ENCODE assay signal across 1 cellular context in the genomic region with DNA sequence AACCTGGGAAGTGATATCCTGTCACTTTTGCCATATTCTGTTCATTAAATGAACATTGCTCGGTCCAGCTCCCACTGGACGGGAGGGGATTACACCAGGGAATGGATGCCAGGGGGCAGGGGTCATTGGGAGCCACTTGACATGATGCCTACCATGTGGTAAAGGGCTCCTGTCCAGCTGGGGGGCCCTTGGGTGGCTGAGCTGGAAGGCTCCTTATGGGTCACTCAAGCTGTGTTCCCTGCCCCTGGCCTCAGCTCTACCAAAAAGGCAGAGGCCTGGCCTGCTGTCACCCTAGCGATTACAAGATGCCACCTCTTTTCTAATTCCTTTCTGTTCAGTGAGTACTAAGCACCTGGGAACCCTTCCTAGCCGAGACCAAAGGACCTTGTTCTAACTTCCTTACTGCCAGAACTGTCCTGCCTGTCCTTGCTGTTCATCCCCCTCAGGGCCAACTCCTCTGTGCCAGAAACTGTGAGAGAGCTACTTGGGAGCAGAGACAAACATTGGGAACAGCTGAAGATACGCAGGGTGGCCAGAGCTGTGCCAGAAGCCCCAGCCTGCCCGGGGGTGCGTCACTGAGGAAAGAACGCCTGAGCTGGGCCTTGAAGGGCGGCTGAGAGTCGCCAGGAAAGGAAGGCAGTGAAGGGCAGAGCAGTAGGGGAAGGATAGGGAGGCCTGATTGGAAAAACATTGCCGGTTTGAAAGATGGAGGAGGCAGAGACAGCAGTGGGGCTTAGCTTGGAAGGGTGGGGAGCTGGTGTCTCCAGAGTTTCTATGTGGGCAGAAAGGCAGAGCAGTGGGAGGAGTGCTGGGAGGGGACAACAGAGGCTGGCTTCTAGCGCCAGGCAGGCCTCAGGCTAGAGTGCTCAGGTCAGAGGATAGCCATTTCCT.
TF ChIP-seq lines count a peak whose summit lies in the region.

No MANE protein-coding gene starts in this region.

TF ChIP-seq in WTC11, 78 proteins besides CTCF, POLR2A, EP300 and RAD21 (continued from another document):
- TF ChIP-seq, protein P1, sequence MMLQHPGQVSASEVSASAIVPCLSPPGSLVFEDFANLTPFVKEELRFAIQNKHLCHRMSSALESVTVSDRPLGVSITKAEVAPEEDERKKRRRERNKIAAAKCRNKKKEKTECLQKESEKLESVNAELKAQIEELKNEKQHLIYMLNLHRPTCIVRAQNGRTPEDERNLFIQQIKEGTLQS (CRISPR knock-in tag; conservative IDR thresholded peaks at IDR 0.05), result no peak
- TF ChIP-seq PREB (CRISPR knock-in tag; IDR thresholded peaks at IDR 0.05; ENCODE audit: borderline replicate concordance), result no peak
- TF ChIP-seq ZNF396 (CRISPR knock-in tag; IDR thresholded peaks at IDR 0.05; ENCODE audit: borderline replicate concordance), result no peak
- no peak for TF ChIP-seq NFATC4 (CRISPR knock-in tag; IDR thresholded peaks at IDR 0.05)
- TF ChIP-seq, protein P2, sequence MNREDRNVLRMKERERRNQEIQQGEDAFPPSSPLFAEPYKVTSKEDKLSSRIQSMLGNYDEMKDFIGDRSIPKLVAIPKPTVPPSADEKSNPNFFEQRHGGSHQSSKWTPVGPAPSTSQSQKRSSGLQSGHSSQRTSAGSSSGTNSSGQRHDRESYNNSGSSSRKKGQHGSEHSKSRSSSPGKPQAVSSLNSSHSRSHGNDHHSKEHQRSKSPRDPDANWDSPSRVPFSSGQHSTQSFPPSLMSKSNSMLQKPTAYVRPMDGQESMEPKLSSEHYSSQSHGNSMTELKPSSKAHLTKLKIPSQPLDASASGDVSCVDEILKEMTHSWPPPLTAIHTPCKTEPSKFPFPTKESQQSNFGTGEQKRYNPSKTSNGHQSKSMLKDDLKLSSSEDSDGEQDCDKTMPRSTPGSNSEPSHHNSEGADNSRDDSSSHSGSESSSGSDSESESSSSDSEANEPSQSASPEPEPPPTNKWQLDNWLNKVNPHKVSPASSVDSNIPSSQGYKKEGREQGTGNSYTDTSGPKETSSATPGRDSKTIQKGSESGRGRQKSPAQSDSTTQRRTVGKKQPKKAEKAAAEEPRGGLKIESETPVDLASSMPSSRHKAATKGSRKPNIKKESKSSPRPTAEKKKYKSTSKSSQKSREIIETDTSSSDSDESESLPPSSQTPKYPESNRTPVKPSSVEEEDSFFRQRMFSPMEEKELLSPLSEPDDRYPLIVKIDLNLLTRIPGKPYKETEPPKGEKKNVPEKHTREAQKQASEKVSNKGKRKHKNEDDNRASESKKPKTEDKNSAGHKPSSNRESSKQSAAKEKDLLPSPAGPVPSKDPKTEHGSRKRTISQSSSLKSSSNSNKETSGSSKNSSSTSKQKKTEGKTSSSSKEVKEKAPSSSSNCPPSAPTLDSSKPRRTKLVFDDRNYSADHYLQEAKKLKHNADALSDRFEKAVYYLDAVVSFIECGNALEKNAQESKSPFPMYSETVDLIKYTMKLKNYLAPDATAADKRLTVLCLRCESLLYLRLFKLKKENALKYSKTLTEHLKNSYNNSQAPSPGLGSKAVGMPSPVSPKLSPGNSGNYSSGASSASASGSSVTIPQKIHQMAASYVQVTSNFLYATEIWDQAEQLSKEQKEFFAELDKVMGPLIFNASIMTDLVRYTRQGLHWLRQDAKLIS (CRISPR knock-in tag; IDR thresholded peaks at IDR 0.05; ENCODE audit: borderline replicate concordance), result no peak
